In genomic region chr2:26679857-26680256, GRCh38 we compare ENCODE assay signal across 20 cellular contexts. TPM values are rescaled to one million over a fixed set of nuclear protein-coding genes. Genes with fewer than 3 reads are reported as not detected.
DNase-seq lines count a peak whose midpoint lies in the region; ATAC-seq, FAIRE-seq and TF ChIP-seq lines count a peak whose summit lies in the region.
"Had no signal": no experiment of that assay in that cellular context is flagged by ENCODE, and none has a peak within 500 bp of the region (broad histone marks: within the 10 kb centered on the region; RNA-seq: fewer than 3 reads in every experiment).

No MANE protein-coding gene starts in this region.

- BruUV-seq in HepG2 (replicated peaks; lab: Mats Ljungman, UMichigan) (no TSS peak), OCI-LY7 (replicated peaks; lab: Mats Ljungman, UMichigan) (no TSS peak)

- CTCF ChIA-PET in HepG2 (lab: Yijun Ruan, JAX; ENCODE audit: low intra/inter-chr PET ratio, low total read pairs) = no interaction called here
- CTCF ChIA-PET in OCI-LY7 (lab: Charles Lee; ENCODE audit: unreplicated experiment) = no interaction called here

- H4K20me1 ChIP-seq in HepG2 (ENCODE audit: insufficient read depth, low read length) (no peaks in the 10 kb centered on the region), OCI-LY7 (ENCODE audit: insufficient read depth, low read length) (no peaks in the 10 kb centered on the region)

- no peaks in the 10 kb centered on the region for H3K79me2 ChIP-seq in HepG2 (ENCODE audit: insufficient read depth, low read length)
- no peaks in the 10 kb centered on the region for H3K79me2 ChIP-seq in OCI-LY7 (ENCODE audit: insufficient read depth, low read depth, low read length)

- no peak for FAIRE-seq in HepG2 (lab: Jason Lieb, UNC)

- H3K9ac ChIP-seq in HepG2 (ENCODE audit: insufficient read depth, low read depth, low read length) = no peak overlapping the region

- POLR2A ChIA-PET in HepG2 (lab: Yijun Ruan, JAX) (no interaction called here), OCI-LY7 (lab: Charles Lee) (no interaction called here)

- DNase-seq in BE2C (peak; percentile 0), KBM-7 (peak; percentile 5), WERI-Rb-1 (peak; percentile 4), HepG2 (ENCODE audit: low spot score) (no peak), OCI-LY7 (ENCODE audit: low spot score) (no peak)
- DNase-seq: COR-L47, DMS153, NCI-H1048, NCI-H1436 treated with DMSO at 0.1 percent for 48 hours, NCI-H2081 treated with DMSO at 0.1 percent for 48 hours, NCI-H510A treated with DMSO at 0.1 percent for 48 hours, SIG-M5, SW 1271 had no signal

- no peak for TF ChIP-seq POLR2A in HepG2 (IDR thresholded peaks at IDR 0.05; ENCODE audit: insufficient read depth in 1 of 2, low read depth in 2 of 2, low read length in 2 of 2)

- ATAC-seq in HepG2 (no peak), HG02852 (IDR thresholded peaks at IDR 0.05; ENCODE audit: unreplicated experiment) (no peak), HG03045 (IDR thresholded peaks at IDR 0.05; ENCODE audit: unreplicated experiment) (no peak)

- H3K27me3 ChIP-seq in BE2C = no peaks in the 10 kb centered on the region
- H3K27me3 ChIP-seq in WERI-Rb-1 (ENCODE audit: insufficient read depth, low read depth, severe bottlenecking) = no peaks in the 10 kb centered on the region
- H3K27me3 ChIP-seq in HepG2 (ENCODE audit: control insufficient read depth in 1 of 2, insufficient read depth in 2 of 2, low read length in 2 of 2) = peaks cover 7 to 76% of the 10 kb centered on the region in 2 experiments

- no peaks in the 10 kb centered on the region for H3K9me2 ChIP-seq in OCI-LY7 (ENCODE audit: insufficient read depth, low read length)

- intact Hi-C loops in HepG2 (cut with micrococcal nuclease; ENCODE audit: unreplicated experiment) (no loop called here), OCI-LY7 (cut with micrococcal nuclease; ENCODE audit: unreplicated experiment) (no loop called here)

- H3K4me1 ChIP-seq in BE2C = peaks cover 23% of the 10 kb centered on the region
- no peaks in the 10 kb centered on the region for H3K4me1 ChIP-seq in HepG2 (ENCODE audit: insufficient read depth, low read length)
- H3K4me1 ChIP-seq in OCI-LY7 (ENCODE audit: insufficient read depth, low read length, poor library complexity, severe bottlenecking) = no peaks in the 10 kb centered on the region

- TF ChIP-seq CTCF in BE2C (IDR thresholded peaks at IDR 0.05; ENCODE audit: low read depth, low read length) (no peak), WERI-Rb-1 (IDR thresholded peaks at IDR 0.05; ENCODE audit: low read depth, low read length) (no peak), HepG2 (CRISPR knock-in tag; IDR thresholded peaks at IDR 0.05) (no peak), OCI-LY7 (conservative IDR thresholded peaks at IDR 0.05; ENCODE audit: low read length) (no peak)

- no peak overlapping the region for H3K27ac ChIP-seq in WERI-Rb-1
- H3K27ac ChIP-seq in HepG2 (ENCODE audit: extremely low read length, insufficient read depth, low read length) = no peak overlapping the region
- H3K27ac ChIP-seq in OCI-LY7 (ENCODE audit: low read depth, low read length, poor library complexity, severe bottlenecking) = no peak overlapping the region

- no peak overlapping the region for H2AFZ ChIP-seq in HepG2 (ENCODE audit: low read length)
- H2AFZ ChIP-seq in OCI-LY7 (ENCODE audit: low read length) = no peak overlapping the region

- no peak for TF ChIP-seq EP300 in HepG2 (IDR thresholded peaks at IDR 0.05; ENCODE audit: low read depth in 2 of 2, low read length in 2 of 2)
- no peak for TF ChIP-seq EP300 in HepG2 (CRISPR knock-in tag; IDR thresholded peaks at IDR 0.05; ENCODE audit: borderline replicate concordance)

- no peaks in the 10 kb centered on the region for H3K36me3 ChIP-seq in BE2C
- H3K36me3 ChIP-seq in WERI-Rb-1 = no peaks in the 10 kb centered on the region
- no peaks in the 10 kb centered on the region for H3K36me3 ChIP-seq in HepG2 (replicated peaks in 1 of 2; ENCODE audit: control insufficient read depth in 1 of 2, insufficient read depth in 2 of 2, low read length in 2 of 2)
- no peaks in the 10 kb centered on the region for H3K36me3 ChIP-seq in OCI-LY7 (ENCODE audit: insufficient read depth, low read length)

- H3K9me3 ChIP-seq in BE2C = peaks cover 6% of the 10 kb centered on the region
- H3K9me3 ChIP-seq in WERI-Rb-1 (ENCODE audit: severe bottlenecking) = peaks cover 13% of the 10 kb centered on the region
- H3K9me3 ChIP-seq in HepG2 (ENCODE audit: low read length) = no peaks in the 10 kb centered on the region
- H3K9me3 ChIP-seq in OCI-LY7 (ENCODE audit: low read length) = no peaks in the 10 kb centered on the region

- WGBS in HepG2 (ENCODE audit: low lambda C conversion rate) = 4% methylated on average over 4 of the region's 4 CpGs

- no peak overlapping the region for H3K4me2 ChIP-seq in HepG2 (ENCODE audit: low read depth, low read length)
- H3K4me2 ChIP-seq in OCI-LY7 (ENCODE audit: low read length) = no peak overlapping the region

- in situ Hi-C loops in KBM-7 (cut with MboI; ENCODE audit: low pct_unique_long_range_greater_than_20kb, low sequenced_read_pairs) (no loop called here), HepG2 (cut with HindIII; ENCODE audit: extremely low pct_ligation_motif_present, low pct_unique_long_range_greater_than_20kb) (no loop called here)

- H3K4me3 ChIP-seq in BE2C (ENCODE audit: low read depth, low read length) (no peak overlapping the region), WERI-Rb-1 (ENCODE audit: low read depth, low read length) (no peak overlapping the region), HepG2 (replicated peaks in 1 of 3; ENCODE audit: insufficient read depth in 1 of 3, low read depth in 2 of 3, low read length in 3 of 3) (no peak overlapping the region), OCI-LY7 (ENCODE audit: low read depth, low read length, poor library complexity, severe bottlenecking) (no peak overlapping the region)

- TF ChIP-seq RAD21 in HepG2 (CRISPR knock-in tag; IDR thresholded peaks at IDR 0.05) = no peak

TF ChIP-seq in HepG2, 621 proteins besides CTCF, POLR2A, EP300 and RAD21 (continues in another document):
- TF ChIP-seq ZNF7 (CRISPR knock-in tag; IDR thresholded peaks at IDR 0.05) = peak; percentile 29; the same call in 1 of the 2 replicates

RNA-seq across cellular contexts. Expression of gene KCNK3, which starts 12.7 kb away (rescaled TPM):
- 58.2 TPM for polyA plus RNA-seq in BE2C (2012; ENCODE audit: insufficient read depth, insufficient read length, low read depth)
- total RNA-seq in HepG2 (2016; rRNA removed; fragmentation: Illumina TruSeq; extraction: Trizol) = not detected in 2 replicates
- not detected in 2 replicates for total RNA-seq in HepG2 (2016; cell fraction: cytosol; rRNA removed; fragmentation: Illumina TruSeq; extraction: Trizol; ENCODE audit: low read depth)
- total RNA-seq in HepG2 (2016; cell fraction: insoluble cytoplasmic fraction; rRNA removed; fragmentation: Illumina TruSeq; extraction: Trizol) = not detected in 2 replicates
- not detected in 2 replicates for total RNA-seq in HepG2 (2016; cell fraction: membrane; rRNA removed; fragmentation: Illumina TruSeq; extraction: Trizol)
- total RNA-seq in HepG2 (2016; cell fraction: nucleus; rRNA removed; fragmentation: Illumina TruSeq; extraction: Trizol) = not detected in 2 replicates
- 0.03 TPM in 1 of 2 replicates, not detected in the other for polyA plus RNA-seq in HepG2 (2011; rRNA removed)
- not detected in 2 replicates for polyA plus RNA-seq in HepG2 (2011; cell fraction: cytosol; rRNA removed)
- polyA plus RNA-seq in HepG2 (2011; cell fraction: nucleus; rRNA removed) = not detected in 2 replicates
- polyA plus RNA-seq in HepG2 (2012) = not detected in 2 replicates
- polyA plus RNA-seq in HepG2 (2016; cell fraction: cytosol; fragmentation: Illumina TruSeq; extraction: Trizol; ENCODE audit: low read depth) = not detected in 2 replicates
- polyA plus RNA-seq in HepG2 (2016; cell fraction: insoluble cytoplasmic fraction; fragmentation: Illumina TruSeq; extraction: Trizol; ENCODE audit: low read depth) = not detected in 2 replicates
- not detected in 2 replicates for polyA plus RNA-seq in HepG2 (2016; cell fraction: membrane; fragmentation: Illumina TruSeq; extraction: Trizol; ENCODE audit: low read depth)
- polyA plus RNA-seq in HepG2 (2016; cell fraction: nucleus; fragmentation: Illumina TruSeq; extraction: Trizol; ENCODE audit: insufficient read depth, low read depth) = not detected in 2 replicates
- 3.7 TPM in 1 of 2 replicates, not detected in the other for polyA minus RNA-seq in HepG2 (2011; rRNA and poly(A)+ RNA removed; ENCODE audit: low replicate concordance)
- not detected in 2 replicates for polyA minus RNA-seq in HepG2 (2011; cell fraction: cytosol; rRNA and poly(A)+ RNA removed)
- polyA minus RNA-seq in HepG2 (2011; cell fraction: nucleus; rRNA and poly(A)+ RNA removed) = not detected in 2 replicates
- not detected in 2 replicates for total RNA-seq in OCI-LY7 (2014; rRNA removed; shearing (Covaris generic))
- total RNA-seq in OCI-LY7 (2022) = not detected in 2 replicates
- total RNA-seq: HT-29 had no signal
- polyA plus RNA-seq: CD14-positive monocyte, IgD-negative memory B cell had no signal

RNA-seq across cellular contexts. Expression of gene CIB4, which starts 38.7 kb away (rescaled TPM):
- polyA plus RNA-seq in BE2C (2012; ENCODE audit: insufficient read depth, insufficient read length, low read depth) = not detected
- not detected in 2 replicates for total RNA-seq in HepG2 (2016; rRNA removed; fragmentation: Illumina TruSeq; extraction: Trizol)
- not detected in 2 replicates for total RNA-seq in HepG2 (2016; cell fraction: cytosol; rRNA removed; fragmentation: Illumina TruSeq; extraction: Trizol; ENCODE audit: low read depth)
- total RNA-seq in HepG2 (2016; cell fraction: insoluble cytoplasmic fraction; rRNA removed; fragmentation: Illumina TruSeq; extraction: Trizol) = not detected in 2 replicates
- not detected in 2 replicates for total RNA-seq in HepG2 (2016; cell fraction: membrane; rRNA removed; fragmentation: Illumina TruSeq; extraction: Trizol)
- total RNA-seq in HepG2 (2016; cell fraction: nucleus; rRNA removed; fragmentation: Illumina TruSeq; extraction: Trizol) = not detected in 2 replicates
- polyA plus RNA-seq in HepG2 (2011; rRNA removed) = not detected in 2 replicates
- polyA plus RNA-seq in HepG2 (2011; cell fraction: cytosol; rRNA removed) = not detected in 2 replicates
- not detected in 2 replicates for polyA plus RNA-seq in HepG2 (2011; cell fraction: nucleus; rRNA removed)
- not detected in 2 replicates for polyA plus RNA-seq in HepG2 (2012)
- not detected in 2 replicates for polyA plus RNA-seq in HepG2 (2016; cell fraction: cytosol; fragmentation: Illumina TruSeq; extraction: Trizol; ENCODE audit: low read depth)
- not detected in 2 replicates for polyA plus RNA-seq in HepG2 (2016; cell fraction: insoluble cytoplasmic fraction; fragmentation: Illumina TruSeq; extraction: Trizol; ENCODE audit: low read depth)
- not detected in 2 replicates for polyA plus RNA-seq in HepG2 (2016; cell fraction: membrane; fragmentation: Illumina TruSeq; extraction: Trizol; ENCODE audit: low read depth)
- not detected in 2 replicates for polyA plus RNA-seq in HepG2 (2016; cell fraction: nucleus; fragmentation: Illumina TruSeq; extraction: Trizol; ENCODE audit: insufficient read depth, low read depth)
- polyA minus RNA-seq in HepG2 (2011; rRNA and poly(A)+ RNA removed; ENCODE audit: low replicate concordance) = not detected in 2 replicates
- polyA minus RNA-seq in HepG2 (2011; cell fraction: cytosol; rRNA and poly(A)+ RNA removed) = not detected in 2 replicates
- polyA minus RNA-seq in HepG2 (2011; cell fraction: nucleus; rRNA and poly(A)+ RNA removed) = not detected in 2 replicates
- total RNA-seq in OCI-LY7 (2014; rRNA removed; shearing (Covaris generic)) = not detected in 2 replicates
- total RNA-seq in OCI-LY7 (2022) = not detected in 2 replicates
- total RNA-seq: H4, HT-29, RPMI7951 had no signal
- polyA plus RNA-seq: CD14-positive monocyte, IgD-negative memory B cell had no signal

Comparison
In these comparisons a context has a peak if more than half of its experiments do, and no peak if none do; other contexts are left out.
1. DNase-seq: peak in BE2C (single experiment), KBM-7 (single experiment) and WERI-Rb-1 (single experiment); none in HepG2 (single experiment) and OCI-LY7 (single experiment).